Comparison of ENCODE assay signal across 26 cellular contexts in genomic region chr6:62805431-62805830, GRCh38.
"Had no signal": no experiment of that assay in that cellular context is flagged by ENCODE, and none has a peak within 500 bp of the region (broad histone marks: within the 10 kb centered on the region; RNA-seq: fewer than 3 reads in every experiment).

No MANE protein-coding gene starts in this region.

- FAIRE-seq: urothelium cell line had no signal

- H3K9ac ChIP-seq: parathyroid adenoma had no signal

- H3K9me3 ChIP-seq: adrenal gland, ascending aorta, esophagus muscularis mucosa, right lobe of liver, stomach, suprapubic skin, tibial nerve had no signal

- DNase-seq: activated B cell treated with CpG ODN at 0.5 μM for 24 hours; activated CD4-positive, alpha-beta T cell treated with anti-CD3 and anti-CD28 coated beads for 36 hours; activated CD4-positive, alpha-beta T cell treated with anti-CD3 and anti-CD28 coated beads, Interleukin-2, amount 50 U/mL, for 4 hours; activated CD8-positive, alpha-beta memory T cell treated with anti-CD3 and anti-CD28 coated beads, Interleukin-2, amount 50 U/mL, for 48 hours; activated naive CD4-positive, alpha-beta T cell; activated T-cell treated with anti-CD3 and anti-CD28 coated beads, Interleukin-2, amount 50 U/mL, for 4 hours; adrenal gland; brain microvascular endothelial cell; caudate nucleus; dermis blood vessel endothelial cell; effector CD8-positive, alpha-beta T cell; hippocampal formation; left cardiac atrium; nucleus accumbens; right lobe of liver; stimulated activated CD4-positive, alpha-beta T cell treated with anti-CD3 and anti-CD28 coated beads, Interleukin-2, amount 100 ng/mL, for 24 hours; stomach; T-helper 9 cell had no signal

- H3K79me2 ChIP-seq: parathyroid adenoma had no signal

- H2AFZ ChIP-seq: parathyroid adenoma had no signal

- H3K4me3 ChIP-seq: adrenal gland, ascending aorta, esophagus muscularis mucosa, right lobe of liver, skin epidermis, stomach, suprapubic skin, tibial nerve had no signal

- H3K27me3 ChIP-seq: adrenal gland, ascending aorta, brain microvascular endothelial cell, esophagus muscularis mucosa, right lobe of liver, stomach, suprapubic skin, tibial nerve had no signal

- H3K27ac ChIP-seq: adrenal gland, ascending aorta, brain microvascular endothelial cell, esophagus muscularis mucosa, parathyroid adenoma, right lobe of liver, skin epidermis, stomach, suprapubic skin, tibial nerve had no signal

- H3K4me1 ChIP-seq: adrenal gland, ascending aorta, esophagus muscularis mucosa, parathyroid adenoma, right lobe of liver, stomach, suprapubic skin, tibial nerve had no signal

- ATAC-seq: activated CD4-positive, alpha-beta T cell treated with anti-CD3 and anti-CD28 coated beads for 36 hours; activated T-cell treated with anti-CD3 and anti-CD28 coated beads, Interleukin-2, amount 50 U/mL, for 4 hours; left cardiac atrium; right lobe of liver; stimulated activated memory B cell treated with anti-CD40 and anti-IgM and Interleukin-4, amounts not matched to agents 10 μg/mL and 1 μg/mL and 100 μg/mL, for 72 hours had no signal

- H3K36me3 ChIP-seq: adrenal gland, ascending aorta, brain microvascular endothelial cell, esophagus muscularis mucosa, right lobe of liver, stomach, suprapubic skin, tibial nerve had no signal
